In genomic region chr2:36966370-36967235, GRCh38 we compare ENCODE assay signal across 1 cellular context.
TF ChIP-seq lines count a peak whose summit lies in the region.

STRN (minus strand) TSS chr2:36966536; CDS start chr2:36966463, 73 bp downstream.

TF ChIP-seq in HepG2, 621 proteins besides CTCF, POLR2A, EP300 and RAD21 (continued from another document and continues in another):
- no peak for TF ChIP-seq MLXIP (CRISPR knock-in tag; IDR thresholded peaks at IDR 0.05; ENCODE audit: borderline replicate concordance)
- no peak for TF ChIP-seq ZFP41 (CRISPR knock-in tag; IDR thresholded peaks at IDR 0.05; ENCODE audit: borderline replicate concordance)
- no peak for TF ChIP-seq ZNF83 (CRISPR knock-in tag; IDR thresholded peaks at IDR 0.05; ENCODE audit: borderline replicate concordance)
- TF ChIP-seq ZNF276 (CRISPR knock-in tag; IDR thresholded peaks at IDR 0.05; ENCODE audit: low read depth): peak; percentile 48; the same call in 1 of the 2 replicates
- TF ChIP-seq SKI (IDR thresholded peaks at IDR 0.05; ENCODE audit: partially characterized antibody): peak; percentile 80
- TF ChIP-seq U2AF2 (IDR thresholded peaks at IDR 0.05; ENCODE audit: low read depth, low read length): no peak
- no peak for TF ChIP-seq ARNT (IDR thresholded peaks at IDR 0.05)
- no peak for TF ChIP-seq ZFP37 (CRISPR knock-in tag; IDR thresholded peaks at IDR 0.05; ENCODE audit: borderline replicate concordance)
- TF ChIP-seq ZNF614 (CRISPR knock-in tag; IDR thresholded peaks at IDR 0.05; ENCODE audit: borderline replicate concordance): peak; percentile 51; the same call in 1 of the 2 replicates
- peak; percentile 68 for TF ChIP-seq ZNF451 (CRISPR knock-in tag; IDR thresholded peaks at IDR 0.05)
- peak; percentile 48 for TF ChIP-seq ZNF12 (CRISPR knock-in tag; IDR thresholded peaks at IDR 0.05)
- TF ChIP-seq MXD3 (CRISPR knock-in tag; IDR thresholded peaks at IDR 0.05): peak; percentile 79
- TF ChIP-seq MIER3 (CRISPR knock-in tag; IDR thresholded peaks at IDR 0.05; ENCODE audit: borderline replicate concordance): peak; percentile 65; the same call in 1 of the 2 replicates
- 0 out of 2 replicates have a peak, but pooled peaks have one; percentile 33 for TF ChIP-seq ZNF841 (CRISPR knock-in tag; IDR thresholded peaks at IDR 0.05; ENCODE audit: borderline replicate concordance)
- 0 out of 2 replicates have a peak, but pooled peaks have one; percentile 41 for TF ChIP-seq ATF5 (CRISPR knock-in tag; IDR thresholded peaks at IDR 0.05; ENCODE audit: low read depth)
- TF ChIP-seq ETV6 (CRISPR knock-in tag; conservative IDR thresholded peaks at IDR 0.05): peak; percentile 59; the same call in 1 of the 2 replicates
- TF ChIP-seq ZNF781 (CRISPR knock-in tag; IDR thresholded peaks at IDR 0.05; ENCODE audit: borderline replicate concordance, not compliant biosample characterization): peak; percentile 66
- TF ChIP-seq MTA3 (CRISPR knock-in tag; IDR thresholded peaks at IDR 0.05): no peak
- no peak for TF ChIP-seq SMARCC2 (IDR thresholded peaks at IDR 0.05)
- peak; percentile 47 for TF ChIP-seq POGZ (CRISPR knock-in tag; IDR thresholded peaks at IDR 0.05)
- no peak for TF ChIP-seq SYNCRIP (IDR thresholded peaks at IDR 0.05; ENCODE audit: insufficient read depth, low read depth, low read length)
- TF ChIP-seq LRRFIP1 (CRISPR knock-in tag; conservative IDR thresholded peaks at IDR 0.05): no peak
- TF ChIP-seq ZNF629 (CRISPR knock-in tag; conservative IDR thresholded peaks at IDR 0.05): peak; percentile 96
- peak; percentile 93 for TF ChIP-seq MAZ (IDR thresholded peaks at IDR 0.05; ENCODE audit: borderline replicate concordance, low read depth, low read length)
- peak; percentile 96 for TF ChIP-seq MAZ (CRISPR knock-in tag; IDR thresholded peaks at IDR 0.05; ENCODE audit: low read depth)
- TF ChIP-seq FOXC1 (CRISPR knock-in tag; IDR thresholded peaks at IDR 0.05; ENCODE audit: borderline replicate concordance): peak; percentile 82; the same call in 1 of the 2 replicates
- TF ChIP-seq TCF7 (IDR thresholded peaks at IDR 0.05; ENCODE audit: low read depth): no peak
- TF ChIP-seq ZNF589 (CRISPR knock-in tag; conservative IDR thresholded peaks at IDR 0.05): peak; percentile 92
- no peak for TF ChIP-seq HOXA7 (CRISPR knock-in tag; IDR thresholded peaks at IDR 0.05)
- no peak for TF ChIP-seq ZNF576 (CRISPR knock-in tag; IDR thresholded peaks at IDR 0.05)
- peak; percentile 33; the same call in 1 of the 2 replicates for TF ChIP-seq REPIN1 (CRISPR knock-in tag; IDR thresholded peaks at IDR 0.05; ENCODE audit: borderline replicate concordance, low read depth)
- TF ChIP-seq ZNF512 (CRISPR knock-in tag; IDR thresholded peaks at IDR 0.05): no peak
- no peak for TF ChIP-seq KDM1A (CRISPR knock-in tag; IDR thresholded peaks at IDR 0.05)
- TF ChIP-seq HNF1B (CRISPR knock-in tag; IDR thresholded peaks at IDR 0.05): peak; percentile 14; the same call in 1 of the 2 replicates
- peak; percentile 74; the same call in 1 of the 2 replicates for TF ChIP-seq ZNF530 (CRISPR knock-in tag; IDR thresholded peaks at IDR 0.05; ENCODE audit: low read depth)
- TF ChIP-seq KMT2A (CRISPR knock-in tag; IDR thresholded peaks at IDR 0.05): peak; percentile 75
- TF ChIP-seq ZHX1 (CRISPR knock-in tag; IDR thresholded peaks at IDR 0.05; ENCODE audit: low read depth): 0 out of 2 replicates have a peak, but pooled peaks have one; percentile 17
- peak; percentile 60; the same call in 1 of the 2 replicates for TF ChIP-seq ZNF773 (CRISPR knock-in tag; IDR thresholded peaks at IDR 0.05; ENCODE audit: borderline replicate concordance)
- peak; percentile 35; the same call in 1 of the 2 replicates for TF ChIP-seq ZNF782 (CRISPR knock-in tag; IDR thresholded peaks at IDR 0.05; ENCODE audit: borderline replicate concordance)
- TF ChIP-seq ZNF180 (CRISPR knock-in tag; IDR thresholded peaks at IDR 0.05; ENCODE audit: borderline replicate concordance, low read depth): no peak
- TF ChIP-seq KLF9 (CRISPR knock-in tag; IDR thresholded peaks at IDR 0.05; ENCODE audit: low read depth): no peak
- no peak for TF ChIP-seq POLR2AphosphoS2 (IDR thresholded peaks at IDR 0.05; ENCODE audit: low read depth, low read length)
- TF ChIP-seq MTA1 (CRISPR knock-in tag; IDR thresholded peaks at IDR 0.05; ENCODE audit: borderline replicate concordance): no peak
- peak; percentile 68 for TF ChIP-seq KDM2A (CRISPR knock-in tag; IDR thresholded peaks at IDR 0.05; ENCODE audit: borderline replicate concordance, low read depth)
- no peak for TF ChIP-seq MBD4 (IDR thresholded peaks at IDR 0.05; ENCODE audit: borderline replicate concordance, low read length)
- TF ChIP-seq CENPT (CRISPR knock-in tag; IDR thresholded peaks at IDR 0.05; ENCODE audit: low read depth): peak; percentile 79; the same call in 1 of the 2 replicates
- peak; percentile 95 for TF ChIP-seq BATF2 (CRISPR knock-in tag; IDR thresholded peaks at IDR 0.05)
- peak; percentile 54; the same call in 1 of the 2 replicates for TF ChIP-seq CBFB (CRISPR knock-in tag; IDR thresholded peaks at IDR 0.05)
- peak; percentile 70; the same call in 1 of the 2 replicates for TF ChIP-seq SALL2 (CRISPR knock-in tag; IDR thresholded peaks at IDR 0.05)
- peak; percentile 86 for TF ChIP-seq ZNF605 (CRISPR knock-in tag; IDR thresholded peaks at IDR 0.05)
- TF ChIP-seq ZNF101 (CRISPR knock-in tag; IDR thresholded peaks at IDR 0.05; ENCODE audit: borderline replicate concordance, low read depth): no peak
- peak; percentile 78 for TF ChIP-seq ELF3 (CRISPR knock-in tag; IDR thresholded peaks at IDR 0.05)
- no peak; the same call in 1 of the 2 replicates for TF ChIP-seq ZSCAN29 (CRISPR knock-in tag; conservative IDR thresholded peaks at IDR 0.05)
- 0 out of 2 replicates have a peak, but pooled peaks have one; percentile 50 for TF ChIP-seq CREBL2 (CRISPR knock-in tag; IDR thresholded peaks at IDR 0.05; ENCODE audit: borderline replicate concordance)
